Comparison of ENCODE assay signal across 7 cellular contexts in genomic region chr2:19746611-19747309, GRCh38.
DNase-seq lines count a peak whose midpoint lies in the region; ATAC-seq and TF ChIP-seq lines count a peak whose summit lies in the region.

No MANE protein-coding gene starts in this region.

- no peaks in the 10 kb centered on the region for H3K36me3 ChIP-seq in MG63
- no peaks in the 10 kb centered on the region for H3K36me3 ChIP-seq in osteoblast (ENCODE audit: insufficient read depth, low read length)

- peaks cover 8% of the 10 kb centered on the region for H3K4me1 ChIP-seq in osteoblast (ENCODE audit: insufficient read depth, low read length)

- H3K4me2 ChIP-seq in osteoblast (ENCODE audit: insufficient read depth, low read length) = no peak overlapping the region

- DNase-seq in GM12865 (ENCODE audit: low read depth) (peak; percentile 26), MG63 (peak; percentile 13), choroid plexus epithelial cell (ENCODE audit: low read depth) (peak; percentile 52), osteoblast (ENCODE audit: insufficient read length, low spot score, missing footprints) (no peak), AML-193 (lab: John Stamatoyannopoulos, UW) (no peak), T1000 (lab: John Stamatoyannopoulos, UW) (no peak)

- H3K79me2 ChIP-seq in osteoblast (ENCODE audit: insufficient read depth, low read length) = no peaks in the 10 kb centered on the region

- TF ChIP-seq CTCF in GM12865 (IDR thresholded peaks at IDR 0.05; ENCODE audit: insufficient read depth, low read depth, low read length, missing control alignments) (peak; percentile 17), choroid plexus epithelial cell (conservative IDR thresholded peaks at IDR 0.05; ENCODE audit: low read depth, low read length) (peak; percentile 66), osteoblast (IDR thresholded peaks at IDR 0.05; ENCODE audit: extremely low read depth, low read depth, low read length) (peak; percentile 18)

- H3K27me3 ChIP-seq in MG63 = no peaks in the 10 kb centered on the region
- no peaks in the 10 kb centered on the region for H3K27me3 ChIP-seq in osteoblast (ENCODE audit: insufficient read depth, low read length)

- no peak overlapping the region for H3K4me3 ChIP-seq in GM12865 (ENCODE audit: low read depth, low read length)
- no peak overlapping the region for H3K4me3 ChIP-seq in MG63
- no peak overlapping the region for H3K4me3 ChIP-seq in choroid plexus epithelial cell (ENCODE audit: low read depth, low read length)
- no peak overlapping the region for H3K4me3 ChIP-seq in osteoblast (ENCODE audit: insufficient read depth, low read length)

- no peak for ATAC-seq in GM18907 (IDR thresholded peaks at IDR 0.05; ENCODE audit: unreplicated experiment)

- H2AFZ ChIP-seq in osteoblast (ENCODE audit: low read length) = no peak overlapping the region

- no peaks in the 10 kb centered on the region for H4K20me1 ChIP-seq in osteoblast (ENCODE audit: insufficient read depth, low read length)

- H3K27ac ChIP-seq in osteoblast (ENCODE audit: low read depth, low read length) = no peak overlapping the region

- no peaks in the 10 kb centered on the region for H3K9me3 ChIP-seq in MG63
- no peaks in the 10 kb centered on the region for H3K9me3 ChIP-seq in osteoblast (ENCODE audit: low read depth, low read length)

Comparison
In these comparisons a context has a peak if more than half of its experiments do, and no peak if none do; other contexts are left out.
1. DNase-seq: peak in GM12865 (single experiment), MG63 (single experiment) and choroid plexus epithelial cell (single experiment); none in osteoblast (single experiment), AML-193 (0 of 2) and T1000 (single experiment).
2. Peak in every context shown above with its lines, with median percentiles within 50 percentile points of each other: CTCF ChIP-seq.